1 cellular context compared by ENCODE assay signal in the genomic region with DNA sequence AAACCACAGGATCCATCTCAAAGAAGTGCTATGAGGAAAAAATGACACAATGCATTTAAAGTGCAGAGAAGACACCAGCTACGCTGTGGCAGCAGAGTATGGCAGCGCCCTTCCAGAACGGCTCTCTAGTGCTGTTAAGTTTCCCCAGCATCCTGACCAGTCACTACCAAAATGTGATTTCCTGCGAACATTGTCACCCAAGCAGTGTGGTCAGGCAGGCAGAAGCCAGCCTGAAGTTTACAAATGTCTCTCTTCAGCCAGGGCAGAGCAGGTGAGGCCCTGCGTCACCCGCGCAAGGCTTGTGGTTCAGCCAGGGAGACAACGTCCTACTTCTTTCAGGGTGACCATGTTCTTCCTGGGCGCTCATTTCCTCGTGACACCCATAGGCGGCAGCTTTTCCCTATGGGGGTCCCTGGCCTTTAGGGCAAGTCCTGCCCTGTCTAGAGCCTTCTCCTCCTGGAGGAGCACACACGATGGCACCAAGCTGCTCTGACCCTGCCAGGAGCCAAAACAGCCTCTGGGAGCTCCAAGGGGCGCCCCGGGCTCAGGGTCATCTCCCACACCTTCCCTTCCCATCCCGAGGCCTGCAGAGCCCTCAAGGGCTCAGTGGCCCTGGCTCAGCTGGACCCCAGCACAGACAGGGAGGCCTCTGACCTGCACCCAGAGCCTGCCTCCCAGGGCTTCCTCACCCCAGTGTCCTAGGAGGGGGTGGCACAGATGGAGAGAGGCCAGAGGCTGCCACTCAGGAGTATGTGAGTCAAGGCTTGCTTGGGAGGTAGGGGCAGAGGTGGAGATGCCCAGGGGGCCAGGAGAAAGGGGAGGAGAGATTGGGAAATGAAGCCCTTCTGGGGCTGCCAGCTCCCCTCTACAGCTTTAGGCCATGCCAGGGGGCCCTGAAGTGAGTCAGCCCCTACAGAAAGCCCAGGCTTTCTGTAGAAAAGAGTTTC.
A peak's percentile ranks its signal among the peaks of the same experiment; 100 is the strongest.
TF ChIP-seq lines count a peak whose summit lies in the region.

No MANE protein-coding gene starts in this region.

TF ChIP-seq in HepG2, 621 proteins besides CTCF, POLR2A, EP300 and RAD21 (continued from another document and continues in another):
- peak; percentile 83; the same call in 1 of the 2 replicates for TF ChIP-seq ZNF136 (CRISPR knock-in tag; IDR thresholded peaks at IDR 0.05; ENCODE audit: low read depth)
- TF ChIP-seq, protein P1, sequence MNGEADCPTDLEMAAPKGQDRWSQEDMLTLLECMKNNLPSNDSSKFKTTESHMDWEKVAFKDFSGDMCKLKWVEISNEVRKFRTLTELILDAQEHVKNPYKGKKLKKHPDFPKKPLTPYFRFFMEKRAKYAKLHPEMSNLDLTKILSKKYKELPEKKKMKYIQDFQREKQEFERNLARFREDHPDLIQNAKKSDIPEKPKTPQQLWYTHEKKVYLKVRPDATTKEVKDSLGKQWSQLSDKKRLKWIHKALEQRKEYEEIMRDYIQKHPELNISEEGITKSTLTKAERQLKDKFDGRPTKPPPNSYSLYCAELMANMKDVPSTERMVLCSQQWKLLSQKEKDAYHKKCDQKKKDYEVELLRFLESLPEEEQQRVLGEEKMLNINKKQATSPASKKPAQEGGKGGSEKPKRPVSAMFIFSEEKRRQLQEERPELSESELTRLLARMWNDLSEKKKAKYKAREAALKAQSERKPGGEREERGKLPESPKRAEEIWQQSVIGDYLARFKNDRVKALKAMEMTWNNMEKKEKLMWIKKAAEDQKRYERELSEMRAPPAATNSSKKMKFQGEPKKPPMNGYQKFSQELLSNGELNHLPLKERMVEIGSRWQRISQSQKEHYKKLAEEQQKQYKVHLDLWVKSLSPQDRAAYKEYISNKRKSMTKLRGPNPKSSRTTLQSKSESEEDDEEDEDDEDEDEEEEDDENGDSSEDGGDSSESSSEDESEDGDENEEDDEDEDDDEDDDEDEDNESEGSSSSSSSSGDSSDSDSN (CRISPR knock-in tag; IDR thresholded peaks at IDR 0.05) = peak; percentile 60
- no peak; the same call in 1 of the 2 replicates for TF ChIP-seq CHD2 (IDR thresholded peaks at IDR 0.05; ENCODE audit: low read depth, low read length)
- TF ChIP-seq ZNF749 (CRISPR knock-in tag; IDR thresholded peaks at IDR 0.05; ENCODE audit: borderline replicate concordance) = no peak
- no peak for TF ChIP-seq SMARCC2 (IDR thresholded peaks at IDR 0.05)
- TF ChIP-seq ZNF75D (CRISPR knock-in tag; IDR thresholded peaks at IDR 0.05; ENCODE audit: borderline replicate concordance) = no peak
- no peak; the same call in 1 of the 2 replicates for TF ChIP-seq BRCA1 (CRISPR knock-in tag; IDR thresholded peaks at IDR 0.05)
- peak; percentile 23; the same call in 1 of the 2 replicates for TF ChIP-seq ZBTB20 (CRISPR knock-in tag; IDR thresholded peaks at IDR 0.05; ENCODE audit: borderline replicate concordance, low read depth)
- TF ChIP-seq DMAP1 (CRISPR knock-in tag; IDR thresholded peaks at IDR 0.05) = no peak
- TF ChIP-seq MEF2D (CRISPR knock-in tag; IDR thresholded peaks at IDR 0.05) = no peak; the same call in 1 of the 2 replicates
- no peak for TF ChIP-seq ARNTL (CRISPR knock-in tag; IDR thresholded peaks at IDR 0.05)
- TF ChIP-seq, protein P2, sequence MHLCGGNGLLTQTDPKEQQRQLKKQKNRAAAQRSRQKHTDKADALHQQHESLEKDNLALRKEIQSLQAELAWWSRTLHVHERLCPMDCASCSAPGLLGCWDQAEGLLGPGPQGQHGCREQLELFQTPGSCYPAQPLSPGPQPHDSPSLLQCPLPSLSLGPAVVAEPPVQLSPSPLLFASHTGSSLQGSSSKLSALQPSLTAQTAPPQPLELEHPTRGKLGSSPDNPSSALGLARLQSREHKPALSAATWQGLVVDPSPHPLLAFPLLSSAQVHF (CRISPR knock-in tag; IDR thresholded peaks at IDR 0.05) = no peak
- TF ChIP-seq EHMT2 (IDR thresholded peaks at IDR 0.05; ENCODE audit: borderline replicate concordance, low read depth, low read length) = no peak
- TF ChIP-seq HMG20B (CRISPR knock-in tag; conservative IDR thresholded peaks at IDR 0.05) = peak; percentile 52; the same call in 1 of the 2 replicates
- TF ChIP-seq BHLHE40 (IDR thresholded peaks at IDR 0.05; ENCODE audit: low read length) = no peak
- TF ChIP-seq, protein P3, sequence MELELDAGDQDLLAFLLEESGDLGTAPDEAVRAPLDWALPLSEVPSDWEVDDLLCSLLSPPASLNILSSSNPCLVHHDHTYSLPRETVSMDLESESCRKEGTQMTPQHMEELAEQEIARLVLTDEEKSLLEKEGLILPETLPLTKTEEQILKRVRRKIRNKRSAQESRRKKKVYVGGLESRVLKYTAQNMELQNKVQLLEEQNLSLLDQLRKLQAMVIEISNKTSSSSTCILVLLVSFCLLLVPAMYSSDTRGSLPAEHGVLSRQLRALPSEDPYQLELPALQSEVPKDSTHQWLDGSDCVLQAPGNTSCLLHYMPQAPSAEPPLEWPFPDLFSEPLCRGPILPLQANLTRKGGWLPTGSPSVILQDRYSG (CRISPR knock-in tag; IDR thresholded peaks at IDR 0.05) = no peak
- TF ChIP-seq MYNN (CRISPR knock-in tag; IDR thresholded peaks at IDR 0.05; ENCODE audit: low read depth) = no peak
- TF ChIP-seq TCF7L2 (IDR thresholded peaks at IDR 0.05; ENCODE audit: low read depth, low read length) = no peak
- TF ChIP-seq GATAD1 (CRISPR knock-in tag; IDR thresholded peaks at IDR 0.05) = peak; percentile 21; the same call in 1 of the 2 replicates
- TF ChIP-seq ZFP90 (CRISPR knock-in tag; IDR thresholded peaks at IDR 0.05; ENCODE audit: borderline replicate concordance) = peak; percentile 89
- TF ChIP-seq, protein P4, sequence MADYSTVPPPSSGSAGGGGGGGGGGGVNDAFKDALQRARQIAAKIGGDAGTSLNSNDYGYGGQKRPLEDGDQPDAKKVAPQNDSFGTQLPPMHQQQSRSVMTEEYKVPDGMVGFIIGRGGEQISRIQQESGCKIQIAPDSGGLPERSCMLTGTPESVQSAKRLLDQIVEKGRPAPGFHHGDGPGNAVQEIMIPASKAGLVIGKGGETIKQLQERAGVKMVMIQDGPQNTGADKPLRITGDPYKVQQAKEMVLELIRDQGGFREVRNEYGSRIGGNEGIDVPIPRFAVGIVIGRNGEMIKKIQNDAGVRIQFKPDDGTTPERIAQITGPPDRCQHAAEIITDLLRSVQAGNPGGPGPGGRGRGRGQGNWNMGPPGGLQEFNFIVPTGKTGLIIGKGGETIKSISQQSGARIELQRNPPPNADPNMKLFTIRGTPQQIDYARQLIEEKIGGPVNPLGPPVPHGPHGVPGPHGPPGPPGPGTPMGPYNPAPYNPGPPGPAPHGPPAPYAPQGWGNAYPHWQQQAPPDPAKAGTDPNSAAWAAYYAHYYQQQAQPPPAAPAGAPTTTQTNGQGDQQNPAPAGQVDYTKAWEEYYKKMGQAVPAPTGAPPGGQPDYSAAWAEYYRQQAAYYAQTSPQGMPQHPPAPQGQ (CRISPR knock-in tag; IDR thresholded peaks at IDR 0.05; ENCODE audit: borderline replicate concordance) = no peak
- no peak for TF ChIP-seq RFX1 (IDR thresholded peaks at IDR 0.05)
- TF ChIP-seq, protein P5, sequence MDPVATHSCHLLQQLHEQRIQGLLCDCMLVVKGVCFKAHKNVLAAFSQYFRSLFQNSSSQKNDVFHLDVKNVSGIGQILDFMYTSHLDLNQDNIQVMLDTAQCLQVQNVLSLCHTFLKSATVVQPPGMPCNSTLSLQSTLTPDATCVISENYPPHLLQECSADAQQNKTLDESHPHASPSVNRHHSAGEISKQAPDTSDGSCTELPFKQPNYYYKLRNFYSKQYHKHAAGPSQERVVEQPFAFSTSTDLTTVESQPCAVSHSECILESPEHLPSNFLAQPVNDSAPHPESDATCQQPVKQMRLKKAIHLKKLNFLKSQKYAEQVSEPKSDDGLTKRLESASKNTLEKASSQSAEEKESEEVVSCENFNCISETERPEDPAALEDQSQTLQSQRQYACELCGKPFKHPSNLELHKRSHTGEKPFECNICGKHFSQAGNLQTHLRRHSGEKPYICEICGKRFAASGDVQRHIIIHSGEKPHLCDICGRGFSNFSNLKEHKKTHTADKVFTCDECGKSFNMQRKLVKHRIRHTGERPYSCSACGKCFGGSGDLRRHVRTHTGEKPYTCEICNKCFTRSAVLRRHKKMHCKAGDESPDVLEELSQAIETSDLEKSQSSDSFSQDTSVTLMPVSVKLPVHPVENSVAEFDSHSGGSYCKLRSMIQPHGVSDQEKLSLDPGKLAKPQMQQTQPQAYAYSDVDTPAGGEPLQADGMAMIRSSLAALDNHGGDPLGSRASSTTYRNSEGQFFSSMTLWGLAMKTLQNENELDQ (CRISPR knock-in tag; IDR thresholded peaks at IDR 0.05; ENCODE audit: borderline replicate concordance) = 0 out of 2 replicates have a peak, but pooled peaks have one; percentile 63
- TF ChIP-seq, protein P6, sequence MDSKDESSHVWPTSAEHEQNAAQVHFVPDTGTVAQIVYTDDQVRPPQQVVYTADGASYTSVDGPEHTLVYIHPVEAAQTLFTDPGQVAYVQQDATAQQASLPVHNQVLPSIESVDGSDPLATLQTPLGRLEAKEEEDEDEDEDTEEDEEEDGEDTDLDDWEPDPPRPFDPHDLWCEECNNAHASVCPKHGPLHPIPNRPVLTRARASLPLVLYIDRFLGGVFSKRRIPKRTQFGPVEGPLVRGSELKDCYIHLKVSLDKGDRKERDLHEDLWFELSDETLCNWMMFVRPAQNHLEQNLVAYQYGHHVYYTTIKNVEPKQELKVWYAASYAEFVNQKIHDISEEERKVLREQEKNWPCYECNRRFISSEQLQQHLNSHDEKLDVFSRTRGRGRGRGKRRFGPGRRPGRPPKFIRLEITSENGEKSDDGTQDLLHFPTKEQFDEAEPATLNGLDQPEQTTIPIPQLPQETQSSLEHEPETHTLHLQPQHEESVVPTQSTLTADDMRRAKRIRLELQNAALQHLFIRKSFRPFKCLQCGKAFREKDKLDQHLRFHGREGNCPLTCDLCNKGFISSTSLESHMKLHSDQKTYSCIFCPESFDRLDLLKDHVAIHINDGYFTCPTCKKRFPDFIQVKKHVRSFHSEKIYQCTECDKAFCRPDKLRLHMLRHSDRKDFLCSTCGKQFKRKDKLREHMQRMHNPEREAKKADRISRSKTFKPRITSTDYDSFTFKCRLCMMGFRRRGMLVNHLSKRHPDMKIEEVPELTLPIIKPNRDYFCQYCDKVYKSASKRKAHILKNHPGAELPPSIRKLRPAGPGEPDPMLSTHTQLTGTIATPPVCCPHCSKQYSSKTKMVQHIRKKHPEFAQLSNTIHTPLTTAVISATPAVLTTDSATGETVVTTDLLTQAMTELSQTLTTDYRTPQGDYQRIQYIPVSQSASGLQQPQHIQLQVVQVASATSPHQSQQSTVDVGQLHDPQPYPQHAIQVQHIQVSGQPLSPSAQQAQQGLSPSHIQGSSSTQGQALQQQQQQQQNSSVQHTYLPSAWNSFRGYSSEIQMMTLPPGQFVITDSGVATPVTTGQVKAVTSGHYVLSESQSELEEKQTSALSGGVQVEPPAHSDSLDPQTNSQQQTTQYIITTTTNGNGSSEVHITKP (CRISPR knock-in tag; IDR thresholded peaks at IDR 0.05; ENCODE audit: low read depth) = peak; percentile 44
- no peak for TF ChIP-seq SRSF4 (IDR thresholded peaks at IDR 0.05; ENCODE audit: low read depth, low read length, poor library complexity, severe bottlenecking)
- TF ChIP-seq SCMH1 (CRISPR knock-in tag; IDR thresholded peaks at IDR 0.05; ENCODE audit: borderline replicate concordance) = no peak
- TF ChIP-seq NR2F1 (CRISPR knock-in tag; IDR thresholded peaks at IDR 0.05) = peak in 1 of 2 experiments; percentile 4; a peak in 1 of 4 replicates
- TF ChIP-seq ZFP36 (IDR thresholded peaks at IDR 0.05; ENCODE audit: borderline replicate concordance, low read depth, low read length, partially characterized antibody) = no peak
- TF ChIP-seq, protein P7, sequence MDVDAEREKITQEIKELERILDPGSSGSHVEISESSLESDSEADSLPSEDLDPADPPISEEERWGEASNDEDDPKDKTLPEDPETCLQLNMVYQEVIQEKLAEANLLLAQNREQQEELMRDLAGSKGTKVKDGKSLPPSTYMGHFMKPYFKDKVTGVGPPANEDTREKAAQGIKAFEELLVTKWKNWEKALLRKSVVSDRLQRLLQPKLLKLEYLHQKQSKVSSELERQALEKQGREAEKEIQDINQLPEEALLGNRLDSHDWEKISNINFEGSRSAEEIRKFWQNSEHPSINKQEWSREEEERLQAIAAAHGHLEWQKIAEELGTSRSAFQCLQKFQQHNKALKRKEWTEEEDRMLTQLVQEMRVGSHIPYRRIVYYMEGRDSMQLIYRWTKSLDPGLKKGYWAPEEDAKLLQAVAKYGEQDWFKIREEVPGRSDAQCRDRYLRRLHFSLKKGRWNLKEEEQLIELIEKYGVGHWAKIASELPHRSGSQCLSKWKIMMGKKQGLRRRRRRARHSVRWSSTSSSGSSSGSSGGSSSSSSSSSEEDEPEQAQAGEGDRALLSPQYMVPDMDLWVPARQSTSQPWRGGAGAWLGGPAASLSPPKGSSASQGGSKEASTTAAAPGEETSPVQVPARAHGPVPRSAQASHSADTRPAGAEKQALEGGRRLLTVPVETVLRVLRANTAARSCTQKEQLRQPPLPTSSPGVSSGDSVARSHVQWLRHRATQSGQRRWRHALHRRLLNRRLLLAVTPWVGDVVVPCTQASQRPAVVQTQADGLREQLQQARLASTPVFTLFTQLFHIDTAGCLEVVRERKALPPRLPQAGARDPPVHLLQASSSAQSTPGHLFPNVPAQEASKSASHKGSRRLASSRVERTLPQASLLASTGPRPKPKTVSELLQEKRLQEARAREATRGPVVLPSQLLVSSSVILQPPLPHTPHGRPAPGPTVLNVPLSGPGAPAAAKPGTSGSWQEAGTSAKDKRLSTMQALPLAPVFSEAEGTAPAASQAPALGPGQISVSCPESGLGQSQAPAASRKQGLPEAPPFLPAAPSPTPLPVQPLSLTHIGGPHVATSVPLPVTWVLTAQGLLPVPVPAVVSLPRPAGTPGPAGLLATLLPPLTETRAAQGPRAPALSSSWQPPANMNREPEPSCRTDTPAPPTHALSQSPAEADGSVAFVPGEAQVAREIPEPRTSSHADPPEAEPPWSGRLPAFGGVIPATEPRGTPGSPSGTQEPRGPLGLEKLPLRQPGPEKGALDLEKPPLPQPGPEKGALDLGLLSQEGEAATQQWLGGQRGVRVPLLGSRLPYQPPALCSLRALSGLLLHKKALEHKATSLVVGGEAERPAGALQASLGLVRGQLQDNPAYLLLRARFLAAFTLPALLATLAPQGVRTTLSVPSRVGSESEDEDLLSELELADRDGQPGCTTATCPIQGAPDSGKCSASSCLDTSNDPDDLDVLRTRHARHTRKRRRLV (CRISPR knock-in tag; IDR thresholded peaks at IDR 0.05) = peak; percentile 77
- TF ChIP-seq CHCHD3 (CRISPR knock-in tag; IDR thresholded peaks at IDR 0.05) = no peak
- TF ChIP-seq, protein P8, sequence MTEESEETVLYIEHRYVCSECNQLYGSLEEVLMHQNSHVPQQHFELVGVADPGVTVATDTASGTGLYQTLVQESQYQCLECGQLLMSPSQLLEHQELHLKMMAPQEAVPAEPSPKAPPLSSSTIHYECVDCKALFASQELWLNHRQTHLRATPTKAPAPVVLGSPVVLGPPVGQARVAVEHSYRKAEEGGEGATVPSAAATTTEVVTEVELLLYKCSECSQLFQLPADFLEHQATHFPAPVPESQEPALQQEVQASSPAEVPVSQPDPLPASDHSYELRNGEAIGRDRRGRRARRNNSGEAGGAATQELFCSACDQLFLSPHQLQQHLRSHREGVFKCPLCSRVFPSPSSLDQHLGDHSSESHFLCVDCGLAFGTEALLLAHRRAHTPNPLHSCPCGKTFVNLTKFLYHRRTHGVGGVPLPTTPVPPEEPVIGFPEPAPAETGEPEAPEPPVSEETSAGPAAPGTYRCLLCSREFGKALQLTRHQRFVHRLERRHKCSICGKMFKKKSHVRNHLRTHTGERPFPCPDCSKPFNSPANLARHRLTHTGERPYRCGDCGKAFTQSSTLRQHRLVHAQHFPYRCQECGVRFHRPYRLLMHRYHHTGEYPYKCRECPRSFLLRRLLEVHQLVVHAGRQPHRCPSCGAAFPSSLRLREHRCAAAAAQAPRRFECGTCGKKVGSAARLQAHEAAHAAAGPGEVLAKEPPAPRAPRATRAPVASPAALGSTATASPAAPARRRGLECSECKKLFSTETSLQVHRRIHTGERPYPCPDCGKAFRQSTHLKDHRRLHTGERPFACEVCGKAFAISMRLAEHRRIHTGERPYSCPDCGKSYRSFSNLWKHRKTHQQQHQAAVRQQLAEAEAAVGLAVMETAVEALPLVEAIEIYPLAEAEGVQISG (CRISPR knock-in tag; IDR thresholded peaks at IDR 0.05) = peak; percentile 54
- peak; percentile 53 for TF ChIP-seq GABPB1 (CRISPR knock-in tag; IDR thresholded peaks at IDR 0.05)
